In genomic region chr12:96061864-96062453, GRCh38 we compare ENCODE assay signal across 8 cellular contexts. TPM values are rescaled to one million over a fixed set of nuclear protein-coding genes. Genes with fewer than 3 reads are reported as not detected.
DNase-seq lines count a peak whose midpoint lies in the region; ATAC-seq and TF ChIP-seq lines count a peak whose summit lies in the region.

No MANE protein-coding gene starts in this region.

- TF ChIP-seq RAD21 in neural cell (conservative IDR thresholded peaks at IDR 0.05), result peak; percentile 68

- H2AFZ ChIP-seq in OCI-LY3 (ENCODE audit: low read depth, low read length), result peak overlapping the region; percentile 62; the same call in 1 of the 2 replicates
- no peak overlapping the region for H2AFZ ChIP-seq in neural cell (ENCODE audit: low read depth, low read length)

- H3K4me2 ChIP-seq in OCI-LY3 (ENCODE audit: low read length), result peak overlapping the region; percentile 52
- H3K4me2 ChIP-seq in neural cell (ENCODE audit: low read length), result no peak overlapping the region

- intact Hi-C loops in CD8-positive, alpha-beta T cell (cut with DNase I, micrococcal nuclease), result loop anchor here (1.0 to 10.0 kb wide), 8 partner anchors 45 to 454 kb away; partner anchors contain the start of gene CDK17 (in 1 of the 2)
- intact Hi-C loops in stomach (cut with DNase I; ENCODE audit: low total_unique reads), result loop anchor here (5.0 kb wide), 1 partner anchor 150 kb away; no protein-coding TSS in a partner anchor

- no peaks in the 10 kb centered on the region for H3F3A ChIP-seq in neural cell (ENCODE audit: insufficient read depth, low read length, poor library complexity, severe bottlenecking)

- no peaks in the 10 kb centered on the region for H3K9me2 ChIP-seq in neural cell (ENCODE audit: insufficient read depth, low read length)

- H3K36me3 ChIP-seq in CD8-positive, alpha-beta T cell (ENCODE audit: insufficient read depth, low read length), result no peaks in the 10 kb centered on the region
- no peaks in the 10 kb centered on the region for H3K36me3 ChIP-seq in OCI-LY3 (replicated peaks; ENCODE audit: low read depth, low read length)
- H3K36me3 ChIP-seq in neural cell (ENCODE audit: insufficient read depth, low read length), result no peaks in the 10 kb centered on the region
- no peaks in the 10 kb centered on the region for H3K36me3 ChIP-seq in stomach

- H3K4me3 Mint-ChIP-seq in CD8-positive, alpha-beta T cell, result no peak overlapping the region

- no peak overlapping the region for H3K27ac ChIP-seq in CD8-positive, alpha-beta T cell (ENCODE audit: low read depth, low read length)
- H3K27ac ChIP-seq in OCI-LY3 (ENCODE audit: low read length) (no peak overlapping the region), neural cell (ENCODE audit: low read length) (no peak overlapping the region), stomach (no peak overlapping the region)

- H3K9ac ChIP-seq in OCI-LY3 (ENCODE audit: low read length) (no peak overlapping the region), neural cell (ENCODE audit: low read length) (no peak overlapping the region)

- POLR2A ChIA-PET in CD8-positive, alpha-beta T cell (lab: Charles Lee), result interaction anchor here (1.2 to 2.1 kb wide), 2 partner anchors 26 to 153 kb away, joined by 5 to 6 read pairs; partner anchors contain the start of gene LTA4H

- TF ChIP-seq EP300 in neural cell (conservative IDR thresholded peaks at IDR 0.05; ENCODE audit: poor library complexity, severe bottlenecking) (no peak), stomach (IDR thresholded peaks at IDR 0.05) (no peak)

- H3K79me2 ChIP-seq in OCI-LY3 (ENCODE audit: low read length) (no peaks in the 10 kb centered on the region), neural cell (replicated peaks; ENCODE audit: insufficient read depth, low read length) (no peaks in the 10 kb centered on the region)

- no peaks in the 10 kb centered on the region for H3K27me3 Mint-ChIP-seq in CD8-positive, alpha-beta T cell (ENCODE audit: low read depth)

- peak; percentile 79 for TF ChIP-seq CTCF in CD8-positive, alpha-beta T cell (IDR thresholded peaks at IDR 0.05)
- TF ChIP-seq CTCF in OCI-LY3 (IDR thresholded peaks at IDR 0.05; ENCODE audit: low read depth, low read length) (peak; percentile 88), neural cell (IDR thresholded peaks at IDR 0.05; ENCODE audit: poor library complexity, severe bottlenecking) (peak; percentile 61), stomach (IDR thresholded peaks at IDR 0.05) (peak in 6 of 7 experiments; percentile 66 to 96 (median 82))

- peak; percentile 94 for ATAC-seq in CD8-positive, alpha-beta T cell
- ATAC-seq in GM19395 (IDR thresholded peaks at IDR 0.05; ENCODE audit: unreplicated experiment), result peak; percentile 87

- H3K4me1 ChIP-seq in CD8-positive, alpha-beta T cell (ENCODE audit: insufficient read depth, low read length), result peaks cover 7% of the 10 kb centered on the region
- peaks cover 12% of the 10 kb centered on the region for H3K4me1 ChIP-seq in OCI-LY3 (ENCODE audit: low read length)
- peaks cover 0 to 7% (median 2%) of the 10 kb centered on the region in 4 donors for H3K4me1 ChIP-seq in stomach

- 27 to 39% (median 36%) methylated on average over 4 of the region's 4 CpGs for WGBS in stomach, 5 donors

- no peaks in the 10 kb centered on the region for H3K27me3 ChIP-seq in CD8-positive, alpha-beta T cell (ENCODE audit: insufficient read depth, low read length)
- H3K27me3 ChIP-seq in OCI-LY3 (ENCODE audit: low read depth, low read length) (0 out of 2 replicates have a peak, but pooled peaks cover 7% of the 10 kb centered on the region), neural cell (ENCODE audit: insufficient read depth, low read depth, low read length) (no peaks in the 10 kb centered on the region), stomach (no peaks in the 10 kb centered on the region)

- CTCF ChIA-PET in CD8-positive, alpha-beta T cell (lab: Charles Lee), result interaction anchor here (0.6 to 7.5 kb wide), 16 partner anchors 35 to 456 kb away, joined by 3 to 221 read pairs (median 4); partner anchors contain the start of gene CDK17

- H3K4me1 Mint-ChIP-seq in CD8-positive, alpha-beta T cell (ENCODE audit: low read depth), result peaks cover 14% of the 10 kb centered on the region

- H3K4me3 ChIP-seq in CD8-positive, alpha-beta T cell (ENCODE audit: low read depth, low read length), result no peak overlapping the region
- H3K4me3 ChIP-seq in OCI-LY3 (ENCODE audit: low read length), result peak overlapping the region; percentile 26; the same call in 1 of the 2 replicates
- H3K4me3 ChIP-seq in neural cell (ENCODE audit: low read length), result no peak overlapping the region
- no peak overlapping the region for H3K4me3 ChIP-seq in stomach

- no peaks in the 10 kb centered on the region for H3K9me3 ChIP-seq in CD8-positive, alpha-beta T cell (ENCODE audit: low read length)
- H3K9me3 ChIP-seq in OCI-LY3 (ENCODE audit: insufficient read depth, low read length) (no peaks in the 10 kb centered on the region), neural cell (ENCODE audit: low read length) (no peaks in the 10 kb centered on the region), stomach (no peaks in the 10 kb centered on the region)

- H3K9me3 Mint-ChIP-seq in CD8-positive, alpha-beta T cell, result peaks cover 3% of the 10 kb centered on the region

- no peaks in the 10 kb centered on the region for H3K36me3 Mint-ChIP-seq in CD8-positive, alpha-beta T cell

- no peak for TF ChIP-seq POLR2A in stomach (IDR thresholded peaks at IDR 0.05)

- peak; percentile 61 to 82 (median 75) for DNase-seq in CD8-positive, alpha-beta T cell
- DNase-seq in HS-27A (ENCODE audit: low read depth) (peak; percentile 61), activated T-cell treated with anti-CD3 and anti-CD28 coated beads for 24 hours (ENCODE audit: low read depth) (peak; percentile 70), fibroblast of gingiva (ENCODE audit: low read depth) (peak; percentile 77), stomach (peak; percentile 82)

- H3K27ac Mint-ChIP-seq in CD8-positive, alpha-beta T cell, result peak overlapping the region; percentile 2

- H4K20me1 ChIP-seq in OCI-LY3 (ENCODE audit: insufficient read depth, low read length) (no peaks in the 10 kb centered on the region), neural cell (ENCODE audit: insufficient read depth) (no peaks in the 10 kb centered on the region)

TF ChIP-seq in neural cell, 6 proteins besides CTCF, POLR2A, EP300 and RAD21:
- TF ChIP-seq TAF1 (IDR thresholded peaks at IDR 0.05; ENCODE audit: low read depth), result no peak
- TF ChIP-seq SMC3 (conservative IDR thresholded peaks at IDR 0.05; ENCODE audit: poor library complexity), result peak; percentile 76

RNA-seq across cellular contexts. Expression of gene LTA4H, which starts 26.6 kb away (rescaled TPM):
- 10 to 100 TPM; 38.4 to 42.9 TPM for total RNA-seq in CD8-positive, alpha-beta T cell
- polyA plus RNA-seq in neural cell, result 54.1 and 55.3 TPM in 2 replicates
- 36.3 and 42.8 TPM in 2 replicates for polyA minus RNA-seq in neural cell
- total RNA-seq in stomach, result 10 to 100 TPM; 22.6 to 91.5 (median 73.6) TPM
- 10 to 100 TPM; 38.2 to 62.6 (median 51.6) TPM for polyA plus RNA-seq in stomach
